Comparison of ENCODE assay signal across 24 cellular contexts in genomic region chrX:133661962-133662839, GRCh38.
DNase-seq lines count a peak whose midpoint lies in the region; ATAC-seq, FAIRE-seq and TF ChIP-seq lines count a peak whose summit lies in the region.
"Had no signal": no experiment of that assay in that cellular context is flagged by ENCODE, and none has a peak within 500 bp of the region (broad histone marks: within the 10 kb centered on the region; RNA-seq: fewer than 3 reads in every experiment).

No MANE protein-coding gene starts in this region.

- H3K36me3 ChIP-seq in HepG2 (replicated peaks in 1 of 2; ENCODE audit: control insufficient read depth in 1 of 2, insufficient read depth in 2 of 2, low read length in 2 of 2): peaks cover 9 to 30% of the 10 kb centered on the region in 2 experiments
- H3K36me3 ChIP-seq in right lobe of liver: no peaks in the 10 kb centered on the region
- no peaks in the 10 kb centered on the region for H3K36me3 ChIP-seq in testis (ENCODE audit: low read depth, missing control alignments)
- no peaks in the 10 kb centered on the region for H3K36me3 ChIP-seq in Karpas-422 (ENCODE audit: insufficient read depth, low read length)
- H3K36me3 ChIP-seq: BLaER1 treated with 17β-estradiol and CSF1 and Interleukin-3, amounts not matched to agents 10 nM and 100 nM had no signal

- TF ChIP-seq POLR2A in HepG2 (IDR thresholded peaks at IDR 0.05; ENCODE audit: insufficient read depth in 1 of 2, low read depth in 2 of 2, low read length in 2 of 2) (peak; percentile 32 to 45; a peak in 2 of 4 replicates), right lobe of liver (IDR thresholded peaks at IDR 0.05) (no peak), testis (IDR thresholded peaks at IDR 0.05) (no peak)

- H3K9me3 ChIP-seq in HepG2 (ENCODE audit: low read length) (no peaks in the 10 kb centered on the region), right lobe of liver (no peaks in the 10 kb centered on the region), testis (no peaks in the 10 kb centered on the region), Karpas-422 (ENCODE audit: low read length) (no peaks in the 10 kb centered on the region)
- H3K9me3 ChIP-seq: BLaER1 treated with 17β-estradiol and CSF1 and Interleukin-3, amounts not matched to agents 10 nM and 100 nM had no signal

- no peak for TF ChIP-seq RAD21 in HepG2 (CRISPR knock-in tag; IDR thresholded peaks at IDR 0.05)

- no peak overlapping the region for H3K4me3 ChIP-seq in HepG2 (replicated peaks in 1 of 3; ENCODE audit: insufficient read depth in 1 of 3, low read depth in 2 of 3, low read length in 3 of 3)
- no peak overlapping the region for H3K4me3 ChIP-seq in right lobe of liver
- no peak overlapping the region for H3K4me3 ChIP-seq in astrocyte of the spinal cord (ENCODE audit: low read depth, low read length)
- H3K4me3 ChIP-seq in fibroblast of the aortic adventitia (ENCODE audit: low read depth, low read length): no peak overlapping the region
- H3K4me3 ChIP-seq in testis: no peak overlapping the region
- H3K4me3 ChIP-seq in Karpas-422 (ENCODE audit: low read length): no peak overlapping the region
- H3K4me3 ChIP-seq: BLaER1 treated with 17β-estradiol and CSF1 and Interleukin-3, amounts not matched to agents 10 nM and 100 nM had no signal

- H3K4me2 ChIP-seq in HepG2 (ENCODE audit: low read depth, low read length): no peak overlapping the region
- no peak overlapping the region for H3K4me2 ChIP-seq in Karpas-422 (ENCODE audit: low read depth, low read length, poor library complexity, severe bottlenecking)
- H3K4me2 ChIP-seq: BLaER1 treated with 17β-estradiol and CSF1 and Interleukin-3, amounts not matched to agents 10 nM and 100 nM had no signal

- H4K20me1 ChIP-seq in HepG2 (ENCODE audit: insufficient read depth, low read length) (peaks cover 26% of the 10 kb centered on the region), Karpas-422 (ENCODE audit: insufficient read depth, low read depth, low read length) (no peaks in the 10 kb centered on the region)
- H4K20me1 ChIP-seq: BLaER1 treated with 17β-estradiol and CSF1 and Interleukin-3, amounts not matched to agents 10 nM and 100 nM had no signal

- H2AFZ ChIP-seq in HepG2 (ENCODE audit: low read length): no peak overlapping the region
- H2AFZ ChIP-seq in Karpas-422 (ENCODE audit: low read length): no peak overlapping the region

- CTCF ChIA-PET in HepG2 (lab: Yijun Ruan, JAX; ENCODE audit: low intra/inter-chr PET ratio, low total read pairs): no interaction called here

- ATAC-seq in HepG2 (peak; percentile 70), right lobe of liver (no peak), HG02870 (IDR thresholded peaks at IDR 0.05; ENCODE audit: unreplicated experiment) (no peak)
- ATAC-seq: CD8-positive, alpha-beta T cell; PC-3; SK-N-SH treated with all-trans-retinoic acid at 6 μM for 48 hours had no signal

- H3K79me2 ChIP-seq in HepG2 (ENCODE audit: insufficient read depth, low read length) (no peaks in the 10 kb centered on the region), Karpas-422 (ENCODE audit: low read length) (no peaks in the 10 kb centered on the region)

- in situ Hi-C loops in HepG2 (cut with HindIII; ENCODE audit: extremely low pct_ligation_motif_present, low pct_unique_long_range_greater_than_20kb) (no loop called here), astrocyte of the spinal cord (cut with HindIII; ENCODE audit: low sequenced_read_pairs) (no loop called here)

- TF ChIP-seq CTCF in HepG2 (CRISPR knock-in tag; IDR thresholded peaks at IDR 0.05) (no peak), right lobe of liver (IDR thresholded peaks at IDR 0.05) (no peak), astrocyte of the spinal cord (IDR thresholded peaks at IDR 0.05; ENCODE audit: low read depth, low read length) (no peak), fibroblast of the aortic adventitia (IDR thresholded peaks at IDR 0.05; ENCODE audit: insufficient read depth, low read length) (no peak), testis (IDR thresholded peaks at IDR 0.05) (no peak)

- BruUV-seq in HepG2 (replicated peaks; lab: Mats Ljungman, UMichigan): no TSS peak

- DNase-seq in HepG2 (ENCODE audit: low spot score) (peak; percentile 20), right lobe of liver (no peak), astrocyte of the spinal cord (ENCODE audit: low read depth, low spot score) (peak; percentile 22), fibroblast of the aortic adventitia (ENCODE audit: low read depth) (peak; percentile 70), testis (peak; percentile 30), DMS53 treated with DMSO at 0.1 percent for 48 hours (lab: John Stamatoyannopoulos, UW; ENCODE audit: unreplicated experiment) (no peak), Karpas-422 (no peak)
- DNase-seq: 8988T; Calu3; CD8-positive, alpha-beta T cell; DMS53; H9; KG1; NCI-H1048; NCI-H1436; NCI-H1930; NCI-H226; NCI-H524 treated with DMSO at 0.1 percent for 48 hours; PC-3; RPMI8226; SIG-M5 had no signal

- intact Hi-C loops in HepG2 (cut with micrococcal nuclease; ENCODE audit: unreplicated experiment): no loop called here
- intact Hi-C loops in right lobe of liver (cut with DNase I): no loop called here
- intact Hi-C loops in testis (cut with DNase I; ENCODE audit: low total_unique reads): no loop called here

- peak overlapping the region; percentile 26 for H3K27ac ChIP-seq in HepG2 (ENCODE audit: extremely low read length, insufficient read depth, low read length)
- no peak overlapping the region for H3K27ac ChIP-seq in right lobe of liver
- no peak overlapping the region for H3K27ac ChIP-seq in testis
- no peak overlapping the region for H3K27ac ChIP-seq in Karpas-422 (ENCODE audit: low read length)
- H3K27ac ChIP-seq: BLaER1 treated with 17β-estradiol and CSF1 and Interleukin-3, amounts not matched to agents 10 nM and 100 nM had no signal

- WGBS in HepG2 (ENCODE audit: low lambda C conversion rate): 88% methylated on average over 3 of the region's 3 CpGs
- WGBS in right lobe of liver (ENCODE audit: insufficient coverage, low coverage, low lambda C conversion rate, missing lambda C conversion rate): 46% methylated on average over 3 of the region's 3 CpGs
- WGBS in testis, 2 donors: 83 to 85% methylated on average over 3 of the region's 3 CpGs

- TF ChIP-seq EP300 in HepG2 (IDR thresholded peaks at IDR 0.05; ENCODE audit: low read depth in 2 of 2, low read length in 2 of 2) (no peak), HepG2 (CRISPR knock-in tag; IDR thresholded peaks at IDR 0.05; ENCODE audit: borderline replicate concordance) (no peak)

- H3K4me1 ChIP-seq in HepG2 (ENCODE audit: insufficient read depth, low read length) (peaks cover 10% of the 10 kb centered on the region; the same call in 1 of the 2 replicates), right lobe of liver (no peaks in the 10 kb centered on the region), testis (no peaks in the 10 kb centered on the region), Karpas-422 (ENCODE audit: low read length) (no peaks in the 10 kb centered on the region)
- H3K4me1 ChIP-seq: BLaER1 treated with 17β-estradiol and CSF1 and Interleukin-3, amounts not matched to agents 10 nM and 100 nM had no signal

- POLR2A ChIA-PET in HepG2 (lab: Yijun Ruan, JAX): interaction anchor here (0.5 kb wide), 1 partner anchor 126 kb away, joined by 3 read pairs; no protein-coding TSS in a partner anchor

- H3K27me3 ChIP-seq in HepG2 (ENCODE audit: control insufficient read depth in 1 of 2, insufficient read depth in 2 of 2, low read length in 2 of 2): no peaks in the 10 kb centered on the region
- no peaks in the 10 kb centered on the region for H3K27me3 ChIP-seq in right lobe of liver
- no peaks in the 10 kb centered on the region for H3K27me3 ChIP-seq in testis
- no peaks in the 10 kb centered on the region for H3K27me3 ChIP-seq in Karpas-422 (ENCODE audit: low read length)

- no peaks in the 10 kb centered on the region for H3K9me2 ChIP-seq in Karpas-422 (replicated peaks; ENCODE audit: insufficient read depth, low read length)

- H3K9ac ChIP-seq in HepG2 (ENCODE audit: insufficient read depth, low read depth, low read length) (no peak overlapping the region), Karpas-422 (ENCODE audit: low read length) (no peak overlapping the region)
- H3K9ac ChIP-seq: BLaER1 treated with 17β-estradiol and CSF1 and Interleukin-3, amounts not matched to agents 10 nM and 100 nM had no signal

- no peak for FAIRE-seq in HepG2 (lab: Jason Lieb, UNC)

TF ChIP-seq in HepG2, 621 proteins besides CTCF, POLR2A, EP300 and RAD21 (continues in another document):
- TF ChIP-seq POLR2AphosphoS2 (IDR thresholded peaks at IDR 0.05; ENCODE audit: low read depth, low read length): peak; percentile 65; the same call in 1 of the 2 replicates
- no peak for TF ChIP-seq MTF2 (CRISPR knock-in tag; IDR thresholded peaks at IDR 0.05; ENCODE audit: borderline replicate concordance)
- TF ChIP-seq ZNF275 (CRISPR knock-in tag; IDR thresholded peaks at IDR 0.05; ENCODE audit: borderline replicate concordance): no peak
- no peak for TF ChIP-seq ZFP91 (CRISPR knock-in tag; IDR thresholded peaks at IDR 0.05; ENCODE audit: borderline replicate concordance)
- TF ChIP-seq GZF1 (CRISPR knock-in tag; IDR thresholded peaks at IDR 0.05): no peak
- TF ChIP-seq RARA (CRISPR knock-in tag; IDR thresholded peaks at IDR 0.05): 0 out of 2 replicates have a peak, but pooled peaks have one; percentile 19
- TF ChIP-seq ZNF670 (CRISPR knock-in tag; IDR thresholded peaks at IDR 0.05; ENCODE audit: borderline replicate concordance): no peak
- no peak for TF ChIP-seq GATA4 (IDR thresholded peaks at IDR 0.05; ENCODE audit: borderline replicate concordance, low read depth)

Comparison
In these comparisons a context has a peak if more than half of its experiments do, and no peak if none do; other contexts are left out.
1. DNase-seq: peak in HepG2 (single experiment), astrocyte of the spinal cord (single experiment), fibroblast of the aortic adventitia (single experiment) and testis (single experiment); none in right lobe of liver (0 of 3), DMS53 treated with DMSO at 0.1 percent for 48 hours (single experiment) and Karpas-422 (single experiment).
2. POLR2A ChIP-seq: peak in HepG2 (2 of 2); none in right lobe of liver (single experiment) and testis (single experiment).